ENCODE assay signal across 22 cellular contexts in the genomic region with DNA sequence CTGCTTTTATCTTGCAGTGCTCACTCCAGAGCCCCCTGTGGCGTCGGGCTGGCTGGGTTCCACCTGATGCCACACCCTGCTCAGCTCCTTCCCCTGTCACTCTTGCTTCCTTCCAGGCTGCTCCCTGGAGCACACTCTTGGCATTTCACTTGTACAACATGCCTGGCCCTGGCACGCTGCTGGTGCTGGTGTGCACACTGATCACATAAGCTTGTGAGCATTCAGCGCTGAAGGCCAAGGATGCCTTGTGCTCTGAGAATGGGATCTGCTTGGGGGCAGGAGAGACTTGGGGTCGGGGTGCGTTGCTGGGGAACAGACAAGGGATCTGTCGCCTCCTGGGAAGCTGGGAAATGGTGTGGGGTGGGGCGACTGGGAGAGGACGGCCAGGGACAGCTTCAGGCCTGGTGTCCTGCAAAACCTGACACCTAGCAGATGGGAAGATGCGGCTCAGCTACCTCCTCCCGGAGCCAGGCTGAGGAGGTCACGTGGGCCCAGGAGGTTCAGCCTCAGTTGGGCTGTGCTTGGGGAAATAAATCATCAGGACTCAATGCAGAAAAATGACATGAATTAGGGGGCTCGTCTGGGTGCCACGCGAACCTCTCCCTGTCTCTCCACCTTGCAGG.
A peak's percentile ranks its signal among the peaks of the same experiment; 100 is the strongest.
DNase-seq lines count a peak whose midpoint lies in the region; ATAC-seq, FAIRE-seq and TF ChIP-seq lines count a peak whose summit lies in the region.
"Had no signal": no experiment of that assay in that cellular context is flagged by ENCODE, and none has a peak within 500 bp of the region (broad histone marks: within the 10 kb centered on the region; RNA-seq: fewer than 3 reads in every experiment).

No MANE protein-coding gene starts in this region.

- in situ Hi-C loops in GM12878 (cut with MboI) = no loop called here

- H3K27me3 ChIP-seq in GM12878 (replicated peaks in 1 of 2; ENCODE audit: control insufficient read depth in 2 of 2, insufficient read depth in 2 of 2, low read length in 1 of 2) = no peaks in the 10 kb centered on the region
- H3K27me3 ChIP-seq: cardiac muscle cell had no signal

- POLR2A ChIA-PET in GM12878 (lab: Charles Lee) = no interaction called here

- TF ChIP-seq RAD21 in GM12878 (IDR thresholded peaks at IDR 0.05; ENCODE audit: insufficient read depth, low read depth, low read length) = no peak

- H3K36me3 ChIP-seq in GM12878 (ENCODE audit: control insufficient read depth in 2 of 2, insufficient read depth in 2 of 2, low read length in 1 of 2) = no peaks in the 10 kb centered on the region
- H3K36me3 ChIP-seq: cardiac muscle cell had no signal

- H3K9ac ChIP-seq in GM12878 (ENCODE audit: control insufficient read depth, insufficient read depth, low read length) = no peak overlapping the region
- H3K9ac ChIP-seq: parathyroid adenoma had no signal

- no peak overlapping the region for H3K4me2 ChIP-seq in GM12878 (ENCODE audit: control insufficient read depth, insufficient read depth)

- H3K79me2 ChIP-seq in GM12878 (ENCODE audit: control insufficient read depth, insufficient read depth, low read length) = no peaks in the 10 kb centered on the region
- H3K79me2 ChIP-seq: parathyroid adenoma had no signal

- no peaks in the 10 kb centered on the region for H3K9me3 ChIP-seq in GM12878 (replicated peaks; ENCODE audit: control insufficient read depth, insufficient read depth, low read length)

- RAD21 ChIA-PET in GM12878 (lab: Charles Lee; ENCODE audit: unreplicated experiment) = interaction anchor here (0.6 kb wide), 1 partner anchor 205 kb away, joined by 3 read pairs; no protein-coding TSS in a partner anchor

- ATAC-seq in GM12878 = no peak
- no peak for ATAC-seq in GM19395 (IDR thresholded peaks at IDR 0.05; ENCODE audit: unreplicated experiment)
- no peak for ATAC-seq in GM21367 (IDR thresholded peaks at IDR 0.05; ENCODE audit: unreplicated experiment)
- ATAC-seq: right cardiac atrium; stimulated activated naive CD8-positive, alpha-beta T cell treated with anti-CD3 and anti-CD28 coated beads, Interleukin-15, Interleukin-2, amounts not matched to agents 100 U/mL and 50 U/mL, for 24 hours had no signal

- TF ChIP-seq EP300 in GM12878 (IDR thresholded peaks at IDR 0.05; ENCODE audit: borderline replicate concordance in 1 of 2, control insufficient read depth in 1 of 2, low read depth in 2 of 2, low read length in 2 of 2) = no peak

- H3K4me3 ChIP-seq in GM12878 = no peak overlapping the region
- H3K4me3 ChIP-seq: cardiac muscle cell had no signal

- TF ChIP-seq POLR2A in GM12878 (IDR thresholded peaks at IDR 0.05; ENCODE audit: low read depth, low read length) = no peak

- intact Hi-C loops in GM12878 (cut with micrococcal nuclease; ENCODE audit: unreplicated experiment) (no loop called here), posterior vena cava (cut with DNase I) (no loop called here)

- SMC1A ChIA-PET in GM12878 (lab: Charles Lee; ENCODE audit: uncharacterized antibody, unreplicated experiment) = no interaction called here

- no peaks in the 10 kb centered on the region for H3K4me1 ChIP-seq in GM12878 (ENCODE audit: control insufficient read depth, insufficient read depth, low read length)
- H3K4me1 ChIP-seq: parathyroid adenoma had no signal

- TF ChIP-seq CTCF in GM12878 (IDR thresholded peaks at IDR 0.05 in 2 of 3, conservative IDR thresholded peaks at IDR 0.05 in 1 of 3; ENCODE audit: control insufficient read depth in 2 of 3, extremely low read depth in 1 of 3, insufficient read depth in 1 of 3, low read depth in 3 of 3, low read length in 3 of 3) = no peak

- BruUV-seq in GM12878 (replicated peaks; lab: Mats Ljungman, UMichigan) = no TSS peak

- no peak overlapping the region for H3K27ac ChIP-seq in GM12878 (ENCODE audit: control insufficient read depth, insufficient read depth)
- H3K27ac ChIP-seq: cardiac muscle cell, parathyroid adenoma had no signal

- CTCF ChIA-PET in GM12878 (lab: Yijun Ruan, JAX) = no interaction called here

- no peaks in the 10 kb centered on the region for H4K20me1 ChIP-seq in GM12878 (ENCODE audit: control insufficient read depth, insufficient read depth)

- DNase-seq in NCI-H748 (lab: John Stamatoyannopoulos, UW; ENCODE audit: unreplicated experiment) (peak; percentile 41), NCI-H748 treated with DMSO at 0.1 percent for 48 hours (lab: John Stamatoyannopoulos, UW) (no peak), LoVo (ENCODE audit: low spot score) (peak; percentile 2), GM12878 (ENCODE audit: low read depth, low spot score) (no peak), posterior vena cava (ENCODE audit: low spot score) (peak; percentile 72), mucosa of gallbladder (ENCODE audit: low spot score) (no peak)
- DNase-seq: activated CD4-positive, alpha-beta T cell treated with anti-CD3 and anti-CD28 coated beads, Interleukin-2, amount 10 ng/mL, durations not matched to agents 24 days and 14 days; dermis blood vessel endothelial cell; Karpas-422; MV-4-11; NCI-H187 treated with DMSO at 0.1 percent for 48 hours; NCI-H510A treated with DMSO at 0.1 percent for 48 hours; nephron progenitor cell; right cardiac atrium; stimulated activated naive CD8-positive, alpha-beta T cell treated with anti-CD3 and anti-CD28 coated beads, Interleukin-15, Interleukin-2, amounts not matched to agents 100 U/mL and 50 U/mL, for 24 hours had no signal

- 77% methylated on average over 15 of the region's 15 CpGs for WGBS in GM12878 (ENCODE audit: insufficient coverage, insufficient replicate concordance, low lambda C conversion rate, missing lambda C conversion rate)

- no peak overlapping the region for H2AFZ ChIP-seq in GM12878 (ENCODE audit: control insufficient read depth, low read depth, low read length)
- H2AFZ ChIP-seq: parathyroid adenoma had no signal

- no peak for FAIRE-seq in GM12878 (lab: Jason Lieb, UNC)
- FAIRE-seq: D721Med, G401.6, keratinocyte had no signal

TF ChIP-seq in GM12878, 131 proteins besides CTCF, POLR2A, EP300 and RAD21:
- TF ChIP-seq, protein P1, sequence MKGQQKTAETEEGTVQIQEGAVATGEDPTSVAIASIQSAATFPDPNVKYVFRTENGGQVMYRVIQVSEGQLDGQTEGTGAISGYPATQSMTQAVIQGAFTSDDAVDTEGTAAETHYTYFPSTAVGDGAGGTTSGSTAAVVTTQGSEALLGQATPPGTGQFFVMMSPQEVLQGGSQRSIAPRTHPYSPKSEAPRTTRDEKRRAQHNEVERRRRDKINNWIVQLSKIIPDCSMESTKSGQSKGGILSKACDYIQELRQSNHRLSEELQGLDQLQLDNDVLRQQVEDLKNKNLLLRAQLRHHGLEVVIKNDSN (IDR thresholded peaks at IDR 0.05; ENCODE audit: borderline replicate concordance, extremely low read length, insufficient read depth, low read depth, low read length) = peak; percentile 22
- TF ChIP-seq, protein P2, sequence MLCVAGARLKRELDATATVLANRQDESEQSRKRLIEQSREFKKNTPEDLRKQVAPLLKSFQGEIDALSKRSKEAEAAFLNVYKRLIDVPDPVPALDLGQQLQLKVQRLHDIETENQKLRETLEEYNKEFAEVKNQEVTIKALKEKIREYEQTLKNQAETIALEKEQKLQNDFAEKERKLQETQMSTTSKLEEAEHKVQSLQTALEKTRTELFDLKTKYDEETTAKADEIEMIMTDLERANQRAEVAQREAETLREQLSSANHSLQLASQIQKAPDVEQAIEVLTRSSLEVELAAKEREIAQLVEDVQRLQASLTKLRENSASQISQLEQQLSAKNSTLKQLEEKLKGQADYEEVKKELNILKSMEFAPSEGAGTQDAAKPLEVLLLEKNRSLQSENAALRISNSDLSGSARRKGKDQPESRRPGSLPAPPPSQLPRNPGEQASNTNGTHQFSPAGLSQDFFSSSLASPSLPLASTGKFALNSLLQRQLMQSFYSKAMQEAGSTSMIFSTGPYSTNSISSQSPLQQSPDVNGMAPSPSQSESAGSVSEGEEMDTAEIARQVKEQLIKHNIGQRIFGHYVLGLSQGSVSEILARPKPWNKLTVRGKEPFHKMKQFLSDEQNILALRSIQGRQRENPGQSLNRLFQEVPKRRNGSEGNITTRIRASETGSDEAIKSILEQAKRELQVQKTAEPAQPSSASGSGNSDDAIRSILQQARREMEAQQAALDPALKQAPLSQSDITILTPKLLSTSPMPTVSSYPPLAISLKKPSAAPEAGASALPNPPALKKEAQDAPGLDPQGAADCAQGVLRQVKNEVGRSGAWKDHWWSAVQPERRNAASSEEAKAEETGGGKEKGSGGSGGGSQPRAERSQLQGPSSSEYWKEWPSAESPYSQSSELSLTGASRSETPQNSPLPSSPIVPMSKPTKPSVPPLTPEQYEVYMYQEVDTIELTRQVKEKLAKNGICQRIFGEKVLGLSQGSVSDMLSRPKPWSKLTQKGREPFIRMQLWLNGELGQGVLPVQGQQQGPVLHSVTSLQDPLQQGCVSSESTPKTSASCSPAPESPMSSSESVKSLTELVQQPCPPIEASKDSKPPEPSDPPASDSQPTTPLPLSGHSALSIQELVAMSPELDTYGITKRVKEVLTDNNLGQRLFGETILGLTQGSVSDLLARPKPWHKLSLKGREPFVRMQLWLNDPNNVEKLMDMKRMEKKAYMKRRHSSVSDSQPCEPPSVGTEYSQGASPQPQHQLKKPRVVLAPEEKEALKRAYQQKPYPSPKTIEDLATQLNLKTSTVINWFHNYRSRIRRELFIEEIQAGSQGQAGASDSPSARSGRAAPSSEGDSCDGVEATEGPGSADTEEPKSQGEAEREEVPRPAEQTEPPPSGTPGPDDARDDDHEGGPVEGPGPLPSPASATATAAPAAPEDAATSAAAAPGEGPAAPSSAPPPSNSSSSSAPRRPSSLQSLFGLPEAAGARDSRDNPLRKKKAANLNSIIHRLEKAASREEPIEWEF (IDR thresholded peaks at IDR 0.05; ENCODE audit: insufficient replicate concordance, low read depth, low read length) = no peak
- TF ChIP-seq, protein P3, sequence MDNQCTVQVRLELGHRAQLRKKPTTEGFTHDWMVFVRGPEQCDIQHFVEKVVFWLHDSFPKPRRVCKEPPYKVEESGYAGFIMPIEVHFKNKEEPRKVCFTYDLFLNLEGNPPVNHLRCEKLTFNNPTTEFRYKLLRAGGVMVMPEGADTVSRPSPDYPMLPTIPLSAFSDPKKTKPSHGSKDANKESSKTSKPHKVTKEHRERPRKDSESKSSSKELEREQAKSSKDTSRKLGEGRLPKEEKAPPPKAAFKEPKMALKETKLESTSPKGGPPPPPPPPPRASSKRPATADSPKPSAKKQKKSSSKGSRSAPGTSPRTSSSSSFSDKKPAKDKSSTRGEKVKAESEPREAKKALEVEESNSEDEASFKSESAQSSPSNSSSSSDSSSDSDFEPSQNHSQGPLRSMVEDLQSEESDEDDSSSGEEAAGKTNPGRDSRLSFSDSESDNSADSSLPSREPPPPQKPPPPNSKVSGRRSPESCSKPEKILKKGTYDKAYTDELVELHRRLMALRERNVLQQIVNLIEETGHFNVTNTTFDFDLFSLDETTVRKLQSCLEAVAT (IDR thresholded peaks at IDR 0.05) = no peak
- TF ChIP-seq CEBPB (IDR thresholded peaks at IDR 0.05; ENCODE audit: borderline replicate concordance in 1 of 2, low read depth in 2 of 2, low read length in 2 of 2) = no peak
TF ChIP-seq in GM12878: peak in this region for 1.

Comparison
In these comparisons a context has a peak if more than half of its experiments do, and no peak if none do; other contexts are left out.
1. DNase-seq: peak in NCI-H748 (single experiment), LoVo (single experiment) and posterior vena cava (single experiment); none in NCI-H748 treated with DMSO at 0.1 percent for 48 hours (single experiment), GM12878 (single experiment) and mucosa of gallbladder (single experiment).